8 cellular contexts compared by ENCODE assay signal in genomic region chr1:37561794-37562132, GRCh38. TPM values are rescaled to one million over a fixed set of nuclear protein-coding genes. Genes with fewer than 3 reads are reported as not detected.
DNase-seq lines count a peak whose midpoint lies in the region; ATAC-seq, FAIRE-seq and TF ChIP-seq lines count a peak whose summit lies in the region.

No MANE protein-coding gene starts in this region.

- H3K4me1 Mint-ChIP-seq in CD4-positive, CD25-positive, alpha-beta regulatory T cell, result peaks cover 0 to 7% (median 1%) of the 10 kb centered on the region in 4 donors

- no peaks in the 10 kb centered on the region for H3K9me2 ChIP-seq in HCT116 (ENCODE audit: insufficient read depth)

- dilution Hi-C loops in endothelial cell of umbilical vein (cut with MboI; ENCODE audit: extremely low pct_ligation_motif_present, low sequenced_read_pairs), result no loop called here

- no TSS peak for BruUV-seq in HCT116 (replicated peaks; lab: Mats Ljungman, UMichigan)
- BruUV-seq in endothelial cell of umbilical vein (replicated peaks; lab: Mats Ljungman, UMichigan), result no TSS peak

- H3K4me2 ChIP-seq in HCT116 (ENCODE audit: low read length) (no peak overlapping the region), endothelial cell of umbilical vein (ENCODE audit: insufficient read depth, low read length) (no peak overlapping the region)

- H3K27ac Mint-ChIP-seq in CD4-positive, CD25-positive, alpha-beta regulatory T cell, result peak overlapping the region in 2 of 3 donors; percentile 59 to 84

- intact Hi-C loops in HCT116 (cut with micrococcal nuclease) (loop anchor here (1.0 to 10.0 kb wide), 3 partner anchors 104 to 413 kb away; no protein-coding TSS in a partner anchor), endothelial cell of umbilical vein (cut with micrococcal nuclease) (loop anchor here (1.0 to 2.0 kb wide), 4 partner anchors 15 to 121 kb away; no protein-coding TSS in a partner anchor)

- H4K20me1 ChIP-seq in HCT116 (ENCODE audit: insufficient read depth) (no peaks in the 10 kb centered on the region), endothelial cell of umbilical vein (replicated peaks; ENCODE audit: control insufficient read depth, extremely low read depth, insufficient read depth, low read length) (no peaks in the 10 kb centered on the region)

- H3K27ac ChIP-seq in CD4-positive, CD25-positive, alpha-beta regulatory T cell (ENCODE audit: insufficient read depth, low read length, poor library complexity, severe bottlenecking), result no peak overlapping the region
- no peak overlapping the region for H3K27ac ChIP-seq in HCT116 (ENCODE audit: low read depth, low read length)
- H3K27ac ChIP-seq in endothelial cell of umbilical vein (ENCODE audit: insufficient read depth, low read depth, low read length), result no peak overlapping the region

- H3K9me3 Mint-ChIP-seq in CD4-positive, CD25-positive, alpha-beta regulatory T cell, result no peaks in the 10 kb centered on the region

- CTCF ChIA-PET in HCT116 (lab: Charles Lee) (no interaction called here), endothelial cell of umbilical vein (lab: Charles Lee) (interaction anchor here (0.9 to 1.3 kb wide), 2 partner anchors 14 to 119 kb away, joined by 4 to 5 read pairs; no protein-coding TSS in a partner anchor)

- peaks cover 13% of the 10 kb centered on the region for H3K36me3 Mint-ChIP-seq in CD4-positive, CD25-positive, alpha-beta regulatory T cell

- ATAC-seq in CD4-positive, CD25-positive, alpha-beta regulatory T cell (ENCODE audit: low read depth in 2 of 2), result no peak
- ATAC-seq in HCT116 (peak; percentile 88), HG02759 (IDR thresholded peaks at IDR 0.05; ENCODE audit: unreplicated experiment) (no peak), HG03139 (IDR thresholded peaks at IDR 0.05; ENCODE audit: unreplicated experiment) (no peak)

- no peak overlapping the region for H3K4me3 Mint-ChIP-seq in CD4-positive, CD25-positive, alpha-beta regulatory T cell

- H3K79me2 ChIP-seq in HCT116 (ENCODE audit: insufficient read depth, low read length) (no peaks in the 10 kb centered on the region), endothelial cell of umbilical vein (ENCODE audit: control insufficient read depth, insufficient read depth, low read length) (no peaks in the 10 kb centered on the region)

- peak; percentile 62 to 90 (median 89) for TF ChIP-seq CTCF in HCT116 (IDR thresholded peaks at IDR 0.05 in 2 of 3, conservative IDR thresholded peaks at IDR 0.05 in 1 of 3; ENCODE audit: borderline replicate concordance in 1 of 3, insufficient read depth in 1 of 3, low read depth in 2 of 3, low read length in 2 of 3)
- TF ChIP-seq CTCF in endothelial cell of umbilical vein (IDR thresholded peaks at IDR 0.05; ENCODE audit: extremely low read depth in 1 of 2, insufficient read depth in 1 of 2, low read depth in 1 of 2, low read length in 2 of 2), result peak; percentile 49 to 55

- no peak overlapping the region for H2AFZ ChIP-seq in HCT116 (ENCODE audit: low read depth, low read length, poor library complexity, severe bottlenecking)
- H2AFZ ChIP-seq in endothelial cell of umbilical vein (ENCODE audit: low read depth, low read length), result no peak overlapping the region

- H3K9ac ChIP-seq in HCT116 (ENCODE audit: low read length) (no peak overlapping the region), endothelial cell of umbilical vein (replicated peaks; ENCODE audit: extremely low read depth, insufficient read depth, low read length) (no peak overlapping the region)

- H3K9me1 ChIP-seq in endothelial cell of umbilical vein (replicated peaks; ENCODE audit: control insufficient read depth, extremely low read depth, insufficient read depth, low read length), result no peaks in the 10 kb centered on the region

- TF ChIP-seq POLR2A in HCT116 (IDR thresholded peaks at IDR 0.05; ENCODE audit: borderline replicate concordance, extremely low read depth, insufficient read depth, insufficient read length) (no peak), endothelial cell of umbilical vein (IDR thresholded peaks at IDR 0.05; ENCODE audit: low read depth, low read length) (no peak)

- no peaks in the 10 kb centered on the region for H3K27me3 ChIP-seq in CD4-positive, CD25-positive, alpha-beta regulatory T cell (ENCODE audit: control insufficient read depth, insufficient read depth, low read length)
- H3K27me3 ChIP-seq in HCT116 (ENCODE audit: insufficient read depth, low read length) (no peaks in the 10 kb centered on the region), endothelial cell of umbilical vein (ENCODE audit: control insufficient read depth in 2 of 2, insufficient read depth in 2 of 2, low read length in 2 of 2) (no peaks in the 10 kb centered on the region)

- RAD21 ChIA-PET in HCT116 (lab: Charles Lee; ENCODE audit: low non-redundant PET in 1 of 2, low total read pairs in 2 of 2, uncharacterized antibody in 2 of 2, unreplicated experiment in 2 of 2), result no interaction called here

- peak; percentile 84 for TF ChIP-seq RAD21 in HCT116 (IDR thresholded peaks at IDR 0.05; ENCODE audit: low read depth)

- peaks cover 6% of the 10 kb centered on the region for H3K27me3 Mint-ChIP-seq in CD4-positive, CD25-positive, alpha-beta regulatory T cell

- DNase-seq in CD4-positive, CD25-positive, alpha-beta regulatory T cell, result peak in 2 of 3 donors; percentile 14 to 37
- DNase-seq in HCT116 (ENCODE audit: low read depth, low spot score) (peak; percentile 35), T1000 (lab: John Stamatoyannopoulos, UW) (peak; percentile 37), endothelial cell of umbilical vein (ENCODE audit: low read depth, low spot score) (peak; percentile 15), GDM1 (lab: John Stamatoyannopoulos, UW) (no peak)
- peak; percentile 23 for DNase-seq in stimulated activated CD4-positive, alpha-beta T cell treated with anti-CD3 and anti-CD28 coated beads, Interleukin-12 subunit alpha, Interleukin-12 subunit beta, amount 100 ng/mL, for 4 hours

- peaks cover 20% of the 10 kb centered on the region for H3K36me3 ChIP-seq in CD4-positive, CD25-positive, alpha-beta regulatory T cell (ENCODE audit: control insufficient read depth, insufficient read depth, low read length)
- H3K36me3 ChIP-seq in HCT116 (ENCODE audit: control insufficient read depth in 1 of 2, insufficient read depth in 2 of 2, low read length in 2 of 2) (peaks cover 10 to 21% of the 10 kb centered on the region in 2 experiments; a peak in 2 of 4 replicates), endothelial cell of umbilical vein (ENCODE audit: control insufficient read depth in 2 of 2, extremely low read depth in 1 of 2, insufficient read depth in 2 of 2, low read length in 2 of 2) (peaks cover 5% of the 10 kb centered on the region in 2 experiments)

- POLR2A ChIA-PET in HCT116 (lab: Charles Lee) (interaction anchor here (0.6 kb wide), 1 partner anchor 88 kb away, joined by 3 read pairs; no protein-coding TSS in a partner anchor), endothelial cell of umbilical vein (lab: Charles Lee) (no interaction called here)

- no peaks in the 10 kb centered on the region for H3K4me1 ChIP-seq in CD4-positive, CD25-positive, alpha-beta regulatory T cell (ENCODE audit: control insufficient read depth, insufficient read depth, low read length, poor library complexity, severe bottlenecking)
- H3K4me1 ChIP-seq in HCT116 (ENCODE audit: control insufficient read depth in 1 of 2, insufficient read depth in 2 of 2, low read length in 2 of 2), result peaks cover 1 to 2% of the 10 kb centered on the region in 2 experiments; a peak in 3 of 4 replicates
- H3K4me1 ChIP-seq in endothelial cell of umbilical vein (ENCODE audit: control insufficient read depth, extremely low read depth, insufficient read depth, low read length), result peaks cover 8% of the 10 kb centered on the region

- peak; percentile 31 for FAIRE-seq in endothelial cell of umbilical vein (lab: Jason Lieb, UNC)

- H3K4me3 ChIP-seq in CD4-positive, CD25-positive, alpha-beta regulatory T cell (ENCODE audit: low read depth, low read length), result no peak overlapping the region
- H3K4me3 ChIP-seq in HCT116 (replicated peaks in 1 of 2; ENCODE audit: low read depth in 1 of 2, low read length in 2 of 2) (no peak overlapping the region), endothelial cell of umbilical vein (replicated peaks in 1 of 3; ENCODE audit: insufficient read depth in 1 of 3, low read depth in 1 of 3, low read length in 3 of 3) (no peak overlapping the region)

- H3K9me3 ChIP-seq in CD4-positive, CD25-positive, alpha-beta regulatory T cell (ENCODE audit: control insufficient read depth in 2 of 2, low read length in 2 of 2), result no peaks in the 10 kb centered on the region
- no peaks in the 10 kb centered on the region for H3K9me3 ChIP-seq in HCT116 (ENCODE audit: control insufficient read depth in 1 of 2, insufficient read depth in 1 of 2, low read depth in 1 of 2, low read length in 2 of 2)
- no peaks in the 10 kb centered on the region for H3K9me3 ChIP-seq in endothelial cell of umbilical vein (replicated peaks; ENCODE audit: control insufficient read depth, insufficient read depth, low read length)

RNA-seq across cellular contexts. Expression of gene DNALI1, which starts 5.0 kb away (rescaled TPM):
- total RNA-seq in CD4-positive, CD25-positive, alpha-beta regulatory T cell, result 0.25 TPM
- polyA plus RNA-seq in CD4-positive, CD25-positive, alpha-beta regulatory T cell, result under 1 TPM in 2 of 4 donors, not detected in 2; 0.22 to 0.32 TPM
- total RNA-seq in HCT116 (2021; ENCODE audit: unreplicated experiment) (0.64 TPM), endothelial cell of umbilical vein (6.2 and 8.1 TPM in 2 replicates)
- polyA plus RNA-seq in HCT116 (2012), result 0.39 and 0.55 TPM in 2 replicates
- polyA plus RNA-seq in endothelial cell of umbilical vein, result 5.2 and 5.7 TPM in 2 replicates
- 3.2 and 4.4 TPM in 2 replicates for polyA plus RNA-seq in endothelial cell of umbilical vein (2011; cell fraction: cytosol; rRNA removed)
- polyA plus RNA-seq in endothelial cell of umbilical vein (2011; cell fraction: nucleus; rRNA removed), result 14.4 and 19.5 TPM in 2 replicates
- 3.0 and 5.0 TPM in 2 replicates for polyA plus RNA-seq in endothelial cell of umbilical vein (2012)
- polyA minus RNA-seq in endothelial cell of umbilical vein, result 7.3 and 8.2 TPM in 2 replicates
- not detected for polyA minus RNA-seq in endothelial cell of umbilical vein (2011; cell fraction: cytosol; rRNA and poly(A)+ RNA removed)
- polyA minus RNA-seq in endothelial cell of umbilical vein (2011; cell fraction: nucleus; rRNA and poly(A)+ RNA removed), result 5.8 and 12.9 TPM in 2 replicates

RNA-seq across cellular contexts. Expression of gene SNIP1, which starts 7.7 kb away (rescaled TPM):
- total RNA-seq in CD4-positive, CD25-positive, alpha-beta regulatory T cell, result 52.3 TPM
- 1 to 10 TPM; 1.5 to 5.8 (median 4.6) TPM for polyA plus RNA-seq in CD4-positive, CD25-positive, alpha-beta regulatory T cell
- total RNA-seq in HCT116 (2021; ENCODE audit: unreplicated experiment) (18.8 TPM), endothelial cell of umbilical vein (18.4 and 19.6 TPM in 2 replicates)
- polyA plus RNA-seq in HCT116 (2012), result 6.0 and 6.1 TPM in 2 replicates
- 3.7 and 5.0 TPM in 2 replicates for polyA plus RNA-seq in endothelial cell of umbilical vein
- 3.5 and 4.4 TPM in 2 replicates for polyA plus RNA-seq in endothelial cell of umbilical vein (2011; cell fraction: cytosol; rRNA removed)
- 10.6 and 12.2 TPM in 2 replicates for polyA plus RNA-seq in endothelial cell of umbilical vein (2011; cell fraction: nucleus; rRNA removed)
- 6.6 TPM in 2 replicates for polyA plus RNA-seq in endothelial cell of umbilical vein (2012)
- polyA minus RNA-seq in endothelial cell of umbilical vein, result 9.1 and 9.8 TPM in 2 replicates
- polyA minus RNA-seq in endothelial cell of umbilical vein (2011; cell fraction: cytosol; rRNA and poly(A)+ RNA removed), result 6.1 TPM
- polyA minus RNA-seq in endothelial cell of umbilical vein (2011; cell fraction: nucleus; rRNA and poly(A)+ RNA removed), result 17.6 and 21.3 TPM in 2 replicates

RNA-seq across cellular contexts. Expression of gene GNL2, which starts 34.0 kb away (rescaled TPM):
- 58.9 TPM for total RNA-seq in CD4-positive, CD25-positive, alpha-beta regulatory T cell
- 10 to 100 TPM; 37.3 to 46.5 (median 42.9) TPM for polyA plus RNA-seq in CD4-positive, CD25-positive, alpha-beta regulatory T cell
- 79.2 TPM for total RNA-seq in HCT116 (2021; ENCODE audit: unreplicated experiment)
- 72.5 and 78.3 TPM in 2 replicates for polyA plus RNA-seq in HCT116 (2012)
- total RNA-seq in endothelial cell of umbilical vein, result 55.5 and 57.1 TPM in 2 replicates
- 14.2 and 18.0 TPM in 2 replicates for polyA plus RNA-seq in endothelial cell of umbilical vein
- 30.0 and 31.6 TPM in 2 replicates for polyA plus RNA-seq in endothelial cell of umbilical vein (2011; cell fraction: cytosol; rRNA removed)
- polyA plus RNA-seq in endothelial cell of umbilical vein (2011; cell fraction: nucleus; rRNA removed), result 67.4 and 82.8 TPM in 2 replicates
- 54.8 and 72.2 TPM in 2 replicates for polyA plus RNA-seq in endothelial cell of umbilical vein (2012)
- 50.5 and 69.3 TPM in 2 replicates for polyA minus RNA-seq in endothelial cell of umbilical vein
- polyA minus RNA-seq in endothelial cell of umbilical vein (2011; cell fraction: cytosol; rRNA and poly(A)+ RNA removed), result 49.2 TPM
- 103 and 110 TPM in 2 replicates for polyA minus RNA-seq in endothelial cell of umbilical vein (2011; cell fraction: nucleus; rRNA and poly(A)+ RNA removed)

RNA-seq across cellular contexts. Expression of gene MEAF6, which starts 47.2 kb away (rescaled TPM):
- 52.3 TPM for total RNA-seq in CD4-positive, CD25-positive, alpha-beta regulatory T cell
- polyA plus RNA-seq in CD4-positive, CD25-positive, alpha-beta regulatory T cell, result 100 to 1,000 TPM; 143 to 163 (median 150) TPM
- 50.3 TPM for total RNA-seq in HCT116 (2021; ENCODE audit: unreplicated experiment)
- polyA plus RNA-seq in HCT116 (2012), result 19.8 and 29.1 TPM in 2 replicates
- 50.5 and 62.5 TPM in 2 replicates for total RNA-seq in endothelial cell of umbilical vein
- polyA plus RNA-seq in endothelial cell of umbilical vein, result 24.3 and 28.0 TPM in 2 replicates
- 41.3 and 44.5 TPM in 2 replicates for polyA plus RNA-seq in endothelial cell of umbilical vein (2011; cell fraction: cytosol; rRNA removed)
- 35.8 and 55.2 TPM in 2 replicates for polyA plus RNA-seq in endothelial cell of umbilical vein (2011; cell fraction: nucleus; rRNA removed)
- 40.8 and 41.2 TPM in 2 replicates for polyA plus RNA-seq in endothelial cell of umbilical vein (2012)
- polyA minus RNA-seq in endothelial cell of umbilical vein, result 15.7 and 16.3 TPM in 2 replicates
- polyA minus RNA-seq in endothelial cell of umbilical vein (2011; cell fraction: cytosol; rRNA and poly(A)+ RNA removed), result 14.5 TPM
- 17.6 and 22.2 TPM in 2 replicates for polyA minus RNA-seq in endothelial cell of umbilical vein (2011; cell fraction: nucleus; rRNA and poly(A)+ RNA removed)
